Comparison of ENCODE assay signal across 1 cellular context in the genomic region with DNA sequence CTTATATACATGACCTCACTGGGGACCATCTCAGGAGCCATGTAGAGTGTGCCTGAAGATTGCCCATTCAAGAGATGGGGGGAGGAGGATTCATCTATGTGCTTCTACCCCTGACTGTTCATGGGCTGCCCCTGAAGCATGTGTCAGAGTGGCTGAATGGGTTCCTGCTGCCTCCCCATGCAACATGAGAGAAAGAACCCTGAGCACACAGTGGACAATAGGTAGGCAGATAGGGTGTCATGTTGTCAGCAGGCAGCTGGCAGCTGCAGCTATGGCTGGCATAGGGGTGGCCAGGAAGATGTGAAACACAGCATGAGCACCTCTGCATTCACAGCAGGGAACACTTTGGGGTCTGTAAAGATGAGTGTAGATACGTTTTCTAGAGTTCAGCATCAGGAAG.
TF ChIP-seq lines count a peak whose summit lies in the region.

No MANE protein-coding gene starts in this region.

TF ChIP-seq in H1, 55 proteins besides CTCF, POLR2A, EP300 and RAD21 (continued from another document):
- no peak for TF ChIP-seq ATF2 (IDR thresholded peaks at IDR 0.05; ENCODE audit: low read length)
- TF ChIP-seq POU5F1 (IDR thresholded peaks at IDR 0.05; ENCODE audit: low read depth, low read length): no peak
- TF ChIP-seq RFX5 (IDR thresholded peaks at IDR 0.05; ENCODE audit: borderline replicate concordance, low read depth, low read length): no peak
- TF ChIP-seq PHF8 (conservative IDR thresholded peaks at IDR 0.05; ENCODE audit: low read depth, low read length): no peak
- TF ChIP-seq CBX5 (IDR thresholded peaks at IDR 0.05; ENCODE audit: low read depth, low read length): no peak
- no peak for TF ChIP-seq CREB1 (IDR thresholded peaks at IDR 0.05)
- no peak for TF ChIP-seq SRF (IDR thresholded peaks at IDR 0.05; ENCODE audit: low read depth, low read length)
- TF ChIP-seq BACH1 (IDR thresholded peaks at IDR 0.05; ENCODE audit: low read length): no peak
- TF ChIP-seq SP2 (IDR thresholded peaks at IDR 0.05; ENCODE audit: low read length): no peak
- no peak for TF ChIP-seq SIN3A (conservative IDR thresholded peaks at IDR 0.05 in 1 of 2, IDR thresholded peaks at IDR 0.05 in 1 of 2; ENCODE audit: low read depth in 1 of 2, low read length in 2 of 2)
- TF ChIP-seq TEAD4 (IDR thresholded peaks at IDR 0.05; ENCODE audit: low read depth, low read length): no peak
- no peak for TF ChIP-seq MAFK (IDR thresholded peaks at IDR 0.05; ENCODE audit: low read depth, low read length)
- no peak for TF ChIP-seq TBP (IDR thresholded peaks at IDR 0.05; ENCODE audit: low read depth, low read length)
- TF ChIP-seq EZH2 (IDR thresholded peaks at IDR 0.05; ENCODE audit: low read depth, low read length, severe bottlenecking): no peak
- TF ChIP-seq, protein P1, sequence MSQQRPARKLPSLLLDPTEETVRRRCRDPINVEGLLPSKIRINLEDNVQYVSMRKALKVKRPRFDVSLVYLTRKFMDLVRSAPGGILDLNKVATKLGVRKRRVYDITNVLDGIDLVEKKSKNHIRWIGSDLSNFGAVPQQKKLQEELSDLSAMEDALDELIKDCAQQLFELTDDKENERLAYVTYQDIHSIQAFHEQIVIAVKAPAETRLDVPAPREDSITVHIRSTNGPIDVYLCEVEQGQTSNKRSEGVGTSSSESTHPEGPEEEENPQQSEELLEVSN (IDR thresholded peaks at IDR 0.05): no peak
